In genomic region chr1:11797525-11798216, GRCh38 we compare ENCODE assay signal across 16 cellular contexts. TPM values are rescaled to one million over a fixed set of nuclear protein-coding genes. Genes with fewer than 3 reads are reported as not detected.
A peak's percentile ranks its signal among the peaks of the same experiment; 100 is the strongest.
DNase-seq lines count a peak whose midpoint lies in the region; ATAC-seq, FAIRE-seq and TF ChIP-seq lines count a peak whose summit lies in the region.
"Had no signal": no experiment of that assay in that cellular context is flagged by ENCODE, and none has a peak within 500 bp of the region (broad histone marks: within the 10 kb centered on the region; RNA-seq: fewer than 3 reads in every experiment).

No MANE protein-coding gene starts in this region.

- peaks cover 7 to 10% of the 10 kb centered on the region in 2 donors for H3K4me1 Mint-ChIP-seq in effector memory CD8-positive, alpha-beta T cell (ENCODE audit: low read depth in 2 of 2)
- peaks cover 9% of the 10 kb centered on the region for H3K4me1 Mint-ChIP-seq in activated T-helper 1 cell treated with anti-CD3 and anti-CD28 coated beads, Interleukin-12 subunit alpha, Interleukin-12 subunit beta, Interleukin-2, Interleukin-4 antibody, amounts not matched to agents 30 ng/mL and 10 ng/mL and 1 ng/mL, durations not matched to agents 14 hours and 24 hours and 36 hours (ENCODE audit: low read depth)

- no peak overlapping the region for H3K4me2 ChIP-seq in fibroblast of lung (ENCODE audit: extremely low read depth, insufficient read depth, low read length)
- H3K4me2 ChIP-seq: BLaER1, smooth muscle cell had no signal

- peaks cover 37% of the 10 kb centered on the region for H3K36me3 Mint-ChIP-seq in effector memory CD8-positive, alpha-beta T cell (ENCODE audit: insufficient read depth)
- peaks cover 23% of the 10 kb centered on the region for H3K36me3 Mint-ChIP-seq in activated T-helper 1 cell treated with anti-CD3 and anti-CD28 coated beads, Interleukin-12 subunit alpha, Interleukin-12 subunit beta, Interleukin-2, Interleukin-4 antibody, amounts not matched to agents 30 ng/mL and 10 ng/mL and 1 ng/mL, durations not matched to agents 14 hours and 24 hours and 36 hours (ENCODE audit: low read depth)

- H3K36me3 ChIP-seq in fibroblast of lung (ENCODE audit: control insufficient read depth, insufficient read depth, low read length), result peaks cover 34% of the 10 kb centered on the region
- H3K36me3 ChIP-seq in left lung, result peaks cover 0 to 82% of the 10 kb centered on the region in 2 donors
- peaks cover 39 to 89% (median 77%) of the 10 kb centered on the region in 4 donors for H3K36me3 ChIP-seq in stomach

- H4K20me1 ChIP-seq in fibroblast of lung (ENCODE audit: control insufficient read depth, extremely low read depth, insufficient read depth, low read length), result no peaks in the 10 kb centered on the region

- H3K27me3 ChIP-seq in fibroblast of lung (ENCODE audit: control insufficient read depth, insufficient read depth, low read length) (no peaks in the 10 kb centered on the region), left lung (no peaks in the 10 kb centered on the region), stomach (no peaks in the 10 kb centered on the region)
- H3K27me3 ChIP-seq: BLaER1 had no signal

- no peaks in the 10 kb centered on the region for H3K9me3 Mint-ChIP-seq in effector memory CD8-positive, alpha-beta T cell
- no peaks in the 10 kb centered on the region for H3K9me3 Mint-ChIP-seq in activated T-helper 1 cell treated with anti-CD3 and anti-CD28 coated beads, Interleukin-12 subunit alpha, Interleukin-12 subunit beta, Interleukin-2, Interleukin-4 antibody, amounts not matched to agents 30 ng/mL and 10 ng/mL and 1 ng/mL, durations not matched to agents 14 hours and 24 hours and 36 hours
- H3K9me3 Mint-ChIP-seq: brain had no signal

- no peak for TF ChIP-seq CTCF in fibroblast of lung (conservative IDR thresholded peaks at IDR 0.05 in 1 of 2, IDR thresholded peaks at IDR 0.05 in 1 of 2; ENCODE audit: low read depth in 1 of 2, low read length in 2 of 2)
- TF ChIP-seq CTCF in left lung (IDR thresholded peaks at IDR 0.05), result no peak
- no peak for TF ChIP-seq CTCF in stomach (IDR thresholded peaks at IDR 0.05)

- no peak overlapping the region for H3K27ac Mint-ChIP-seq in effector memory CD8-positive, alpha-beta T cell
- no peak overlapping the region for H3K27ac Mint-ChIP-seq in activated T-helper 1 cell treated with anti-CD3 and anti-CD28 coated beads, Interleukin-12 subunit alpha, Interleukin-12 subunit beta, Interleukin-2, Interleukin-4 antibody, amounts not matched to agents 30 ng/mL and 10 ng/mL and 1 ng/mL, durations not matched to agents 14 hours and 24 hours and 36 hours

- H3K9ac ChIP-seq in fibroblast of lung (ENCODE audit: insufficient read depth, low read length), result no peak overlapping the region
- H3K9ac ChIP-seq: BLaER1 had no signal

- ATAC-seq in left lung, result peak; percentile 47
- ATAC-seq in effector memory CD8-positive, alpha-beta T cell (replicated peaks), result no peak
- ATAC-seq in HG03571 (IDR thresholded peaks at IDR 0.05; ENCODE audit: unreplicated experiment), result no peak

- TF ChIP-seq POLR2A in stomach (IDR thresholded peaks at IDR 0.05), result no peak

- DNase-seq in RCC 7860 (ENCODE audit: low spot score) (peak; percentile 98), fibroblast of lung (ENCODE audit: low read depth in 2 of 2) (peak; percentile 25 to 78), left lung (no peak), stomach (no peak), cortex of kidney (lab: John Stamatoyannopoulos, UW) (no peak)
- no peak for DNase-seq in effector memory CD8-positive, alpha-beta T cell
- no peak for DNase-seq in activated T-helper 1 cell treated with anti-CD3 and anti-CD28 coated beads, Interleukin-12 subunit alpha, Interleukin-12 subunit beta, Interleukin-2, Interleukin-4 antibody, amounts not matched to agents 30 ng/mL and 10 ng/mL and 1 ng/mL, durations not matched to agents 14 hours and 24 hours and 36 hours (ENCODE audit: low spot score)
- DNase-seq: activated T-cell treated with anti-CD3 and anti-CD28 coated beads for 4 hours, MM.1S, NCI-H446, WERI-Rb-1 had no signal

- H3K27ac ChIP-seq in fibroblast of lung (ENCODE audit: insufficient read depth, low read length) (no peak overlapping the region), left lung (peak overlapping the region; percentile 65 to 77), stomach (peak overlapping the region in 4 of 5 donors; percentile 50 to 69 (median 62))
- H3K27ac ChIP-seq: BLaER1, WERI-Rb-1 had no signal

- H3K4me3 ChIP-seq in fibroblast of lung (replicated peaks in 1 of 4; ENCODE audit: control extremely low read depth in 1 of 4, insufficient read depth in 1 of 4, low read depth in 3 of 4, low read length in 4 of 4) (no peak overlapping the region), left lung (no peak overlapping the region), stomach (no peak overlapping the region)
- H3K4me3 ChIP-seq: BLaER1, smooth muscle cell had no signal

- H3K4me1 ChIP-seq in fibroblast of lung (ENCODE audit: control insufficient read depth, extremely low read depth, insufficient read depth, low read length) (peaks cover 13% of the 10 kb centered on the region), left lung (peaks cover 0 to 47% of the 10 kb centered on the region in 2 donors), stomach (peaks cover 19 to 46% (median 34%) of the 10 kb centered on the region in 4 donors)

- H3K27me3 Mint-ChIP-seq in effector memory CD8-positive, alpha-beta T cell, result no peaks in the 10 kb centered on the region
- H3K27me3 Mint-ChIP-seq in activated T-helper 1 cell treated with anti-CD3 and anti-CD28 coated beads, Interleukin-12 subunit alpha, Interleukin-12 subunit beta, Interleukin-2, Interleukin-4 antibody, amounts not matched to agents 30 ng/mL and 10 ng/mL and 1 ng/mL, durations not matched to agents 14 hours and 24 hours and 36 hours (ENCODE audit: insufficient read depth), result no peaks in the 10 kb centered on the region
- H3K27me3 Mint-ChIP-seq: brain had no signal

- peak; percentile 97 for FAIRE-seq in RCC 7860 (lab: Jason Lieb, UNC)

- 46 to 75% (median 65%) methylated on average over 6 of the region's 6 CpGs for WGBS in stomach, 5 donors

- H3K9me3 ChIP-seq in fibroblast of lung (ENCODE audit: control insufficient read depth, insufficient read depth, low read depth, low read length) (no peaks in the 10 kb centered on the region), left lung (no peaks in the 10 kb centered on the region), stomach (no peaks in the 10 kb centered on the region)
- H3K9me3 ChIP-seq: BLaER1 had no signal

- H2AFZ ChIP-seq in fibroblast of lung (ENCODE audit: low read length), result no peak overlapping the region

- no peak overlapping the region for H3K4me3 Mint-ChIP-seq in effector memory CD8-positive, alpha-beta T cell
- H3K4me3 Mint-ChIP-seq in activated T-helper 1 cell treated with anti-CD3 and anti-CD28 coated beads, Interleukin-12 subunit alpha, Interleukin-12 subunit beta, Interleukin-2, Interleukin-4 antibody, amounts not matched to agents 30 ng/mL and 10 ng/mL and 1 ng/mL, durations not matched to agents 14 hours and 24 hours and 36 hours, result no peak overlapping the region

- intact Hi-C loops in left lung (cut with DNase I), result no loop called here
- intact Hi-C loops in stomach (cut with DNase I; ENCODE audit: low total_unique reads), result loop anchor here (10.0 kb wide), 1 partner anchor 63 kb away; the partner anchor contains the start of gene AGTRAP
- intact Hi-C loops in activated T-helper 1 cell treated with anti-CD3 and anti-CD28 coated beads, Interleukin-12 subunit alpha, Interleukin-12 subunit beta, Interleukin-2, Interleukin-4 antibody, amounts not matched to agents 30 ng/mL and 10 ng/mL and 1 ng/mL, durations not matched to agents 14 hours and 24 hours and 36 hours (cut with micrococcal nuclease), result no loop called here

- H3K79me2 ChIP-seq in fibroblast of lung (ENCODE audit: control insufficient read depth, insufficient read depth, low read length), result peaks cover 18% of the 10 kb centered on the region

- TF ChIP-seq EP300 in stomach (IDR thresholded peaks at IDR 0.05), result no peak

RNA-seq across cellular contexts. Expression of gene MTHFR, which starts 8.1 kb away (rescaled TPM):
- 56.5 and 87.4 TPM in 2 replicates for total RNA-seq in fibroblast of lung
- 13.3 and 16.3 TPM in 2 replicates for polyA plus RNA-seq in fibroblast of lung
- 11.6 and 15.4 TPM in 2 replicates for polyA plus RNA-seq in fibroblast of lung (2012)
- polyA minus RNA-seq in fibroblast of lung (ENCODE audit: low replicate concordance), result 56.7 and 59.5 TPM in 2 replicates
- total RNA-seq in left lung, result 10 to 100 TPM; 34.2 to 44.5 TPM
- total RNA-seq in stomach, result 100 to 1,000 TPM in 2 of 5 donors, 10 to 100 TPM in 3; 42.0 to 171 (median 75.6) TPM
- 1 to 10 TPM; 5.3 to 8.9 (median 5.5) TPM for polyA plus RNA-seq in stomach
- total RNA-seq in activated T-helper 1 cell treated with anti-CD3 and anti-CD28 coated beads, Interleukin-12 subunit alpha, Interleukin-12 subunit beta, Interleukin-2, Interleukin-4 antibody, amounts not matched to agents 30 ng/mL and 10 ng/mL and 1 ng/mL, durations not matched to agents 14 hours and 24 hours and 36 hours, result 18.1 and 21.4 TPM in 2 replicates

RNA-seq across cellular contexts. Expression of gene CLCN6, which starts 8.3 kb away (rescaled TPM):
- total RNA-seq in fibroblast of lung (10.3 and 19.3 TPM in 2 replicates), left lung (10 to 100 TPM; 17.7 to 43.4 TPM), stomach (10 to 100 TPM in 4 of 5 donors, 1 to 10 TPM in 1; 4.9 to 49.6 (median 14.6) TPM)
- polyA plus RNA-seq in fibroblast of lung (13.8 and 15.3 TPM in 2 replicates), stomach (1 to 10 TPM; 4.1 to 6.2 (median 4.1) TPM)
- polyA plus RNA-seq in fibroblast of lung (2012), result 11.1 and 12.9 TPM in 2 replicates
- polyA minus RNA-seq in fibroblast of lung (ENCODE audit: low replicate concordance), result 18.6 and 24.6 TPM in 2 replicates
- 11.2 and 14.3 TPM in 2 replicates for total RNA-seq in activated T-helper 1 cell treated with anti-CD3 and anti-CD28 coated beads, Interleukin-12 subunit alpha, Interleukin-12 subunit beta, Interleukin-2, Interleukin-4 antibody, amounts not matched to agents 30 ng/mL and 10 ng/mL and 1 ng/mL, durations not matched to agents 14 hours and 24 hours and 36 hours

RNA-seq across cellular contexts. Expression of gene C1orf167, which starts 35.7 kb away (rescaled TPM):
- total RNA-seq in fibroblast of lung, result 0.99 and 1.3 TPM in 2 replicates
- 0.28 and 0.39 TPM in 2 replicates for polyA plus RNA-seq in fibroblast of lung
- polyA plus RNA-seq in fibroblast of lung (2012), result 0.38 and 1.5 TPM in 2 replicates
- 0.47 and 0.48 TPM in 2 replicates for polyA minus RNA-seq in fibroblast of lung (ENCODE audit: low replicate concordance)
- total RNA-seq in left lung, result 10 to 100 TPM in 1 of 2 donors, 1 to 10 TPM in 1; 5.7 to 14.4 TPM
- 1 to 10 TPM in 1 of 5 donors, not detected in 4; 1.6 TPM for total RNA-seq in stomach
- 1 to 10 TPM in 2 of 3 donors, not detected in 1; 2.0 to 4.7 TPM for polyA plus RNA-seq in stomach
- total RNA-seq in activated T-helper 1 cell treated with anti-CD3 and anti-CD28 coated beads, Interleukin-12 subunit alpha, Interleukin-12 subunit beta, Interleukin-2, Interleukin-4 antibody, amounts not matched to agents 30 ng/mL and 10 ng/mL and 1 ng/mL, durations not matched to agents 14 hours and 24 hours and 36 hours, result not detected in 2 replicates
- total RNA-seq: mononuclear cell, smooth muscle cell had no signal

RNA-seq across cellular contexts. Expression of gene NPPA, which starts 49.9 kb away (rescaled TPM):
- total RNA-seq in fibroblast of lung, result not detected in 2 replicates
- not detected in 2 replicates for polyA plus RNA-seq in fibroblast of lung
- polyA plus RNA-seq in fibroblast of lung (2012), result 0.17 and 0.25 TPM in 2 replicates
- polyA minus RNA-seq in fibroblast of lung (ENCODE audit: low replicate concordance), result not detected in 2 replicates
- total RNA-seq in left lung, result 1 to 10 TPM; 1.6 to 2.7 TPM
- 1 to 10 TPM in 2 of 5 donors, not detected in 3; 4.2 to 7.2 TPM for total RNA-seq in stomach
- 1 to 10 TPM in 2 of 3 donors, under 1 TPM in 1; 0.48 to 2.7 (median 2.0) TPM for polyA plus RNA-seq in stomach
- not detected in 2 replicates for total RNA-seq in activated T-helper 1 cell treated with anti-CD3 and anti-CD28 coated beads, Interleukin-12 subunit alpha, Interleukin-12 subunit beta, Interleukin-2, Interleukin-4 antibody, amounts not matched to agents 30 ng/mL and 10 ng/mL and 1 ng/mL, durations not matched to agents 14 hours and 24 hours and 36 hours
- total RNA-seq: mononuclear cell, smooth muscle cell had no signal

Comparison
In these comparisons a context has a peak if more than half of its experiments do, and no peak if none do; other contexts are left out.
1. DNase-seq: peak in RCC 7860 (single experiment) and fibroblast of lung (2 of 2); none in left lung (0 of 2), stomach (single experiment), effector memory CD8-positive, alpha-beta T cell (0 of 3), activated T-helper 1 cell treated with anti-CD3 and anti-CD28 coated beads, Interleukin-12 subunit alpha, Interleukin-12 subunit beta, Interleukin-2, Interleukin-4 antibody, amounts not matched to agents 30 ng/mL and 10 ng/mL and 1 ng/mL, durations not matched to agents 14 hours and 24 hours and 36 hours (single experiment) and cortex of kidney (single experiment).